Comparison of ENCODE assay signal across 2 cellular contexts in genomic region chr17:64439521-64439920, GRCh38. TPM values are rescaled to one million over a fixed set of nuclear protein-coding genes. Genes with fewer than 3 reads are reported as not detected.
"Had no signal": no experiment of that assay in that cellular context is flagged by ENCODE, and none has a peak within 500 bp of the region (broad histone marks: within the 10 kb centered on the region; RNA-seq: fewer than 3 reads in every experiment).

No MANE protein-coding gene starts in this region.

RNA-seq across cellular contexts. Expression of gene MILR1, which starts 9.4 kb away (rescaled TPM):
- total RNA-seq: activated CD4-positive, alpha-beta memory T cell treated with anti-CD3 and anti-CD28 coated beads for 36 hours; WTC11 had no signal
